In genomic region chr4:169124661-169125060, GRCh38 we compare ENCODE assay signal across 1 cellular context.
TF ChIP-seq lines count a peak whose summit lies in the region.

No MANE protein-coding gene starts in this region.

TF ChIP-seq in IMR-90, 13 proteins besides CTCF, POLR2A, EP300 and RAD21 (continued from another document):
- TF ChIP-seq, protein P1, sequence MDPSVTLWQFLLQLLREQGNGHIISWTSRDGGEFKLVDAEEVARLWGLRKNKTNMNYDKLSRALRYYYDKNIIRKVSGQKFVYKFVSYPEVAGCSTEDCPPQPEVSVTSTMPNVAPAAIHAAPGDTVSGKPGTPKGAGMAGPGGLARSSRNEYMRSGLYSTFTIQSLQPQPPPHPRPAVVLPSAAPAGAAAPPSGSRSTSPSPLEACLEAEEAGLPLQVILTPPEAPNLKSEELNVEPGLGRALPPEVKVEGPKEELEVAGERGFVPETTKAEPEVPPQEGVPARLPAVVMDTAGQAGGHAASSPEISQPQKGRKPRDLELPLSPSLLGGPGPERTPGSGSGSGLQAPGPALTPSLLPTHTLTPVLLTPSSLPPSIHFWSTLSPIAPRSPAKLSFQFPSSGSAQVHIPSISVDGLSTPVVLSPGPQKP (IDR thresholded peaks at IDR 0.05; ENCODE audit: borderline replicate concordance, low read depth, low read length) = no peak
